12 cellular contexts compared by ENCODE assay signal in the genomic region with DNA sequence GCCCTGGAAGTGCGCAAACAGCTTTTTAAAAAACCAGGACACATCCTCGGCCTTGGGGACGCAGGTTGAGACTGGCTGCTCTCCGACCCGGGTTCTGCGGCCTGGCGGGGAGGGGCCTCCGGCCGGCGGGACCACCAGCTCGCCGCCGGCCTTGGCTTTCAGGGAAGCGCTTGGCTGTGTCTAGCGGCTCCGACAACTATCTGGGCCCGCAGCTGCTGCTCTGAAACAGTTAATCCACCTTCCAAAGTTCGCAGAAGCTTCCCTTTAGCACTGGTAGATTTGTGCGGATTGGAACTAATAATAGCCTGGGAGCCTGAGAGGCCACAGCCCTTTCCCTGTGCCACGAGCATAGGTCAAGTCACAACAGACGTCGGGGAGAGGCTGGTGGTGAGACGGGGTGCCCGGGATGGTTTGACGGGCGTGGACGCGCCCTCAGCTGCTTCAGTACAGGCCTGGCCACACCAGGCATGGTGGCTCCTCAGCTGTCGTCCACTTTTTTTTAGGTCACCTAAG. TPM values are rescaled to one million over a fixed set of nuclear protein-coding genes. Genes with fewer than 3 reads are reported as not detected.
A peak's percentile ranks its signal among the peaks of the same experiment; 100 is the strongest.
DNase-seq lines count a peak whose midpoint lies in the region; ATAC-seq and TF ChIP-seq lines count a peak whose summit lies in the region.
"Had no signal": no experiment of that assay in that cellular context is flagged by ENCODE, and none has a peak within 500 bp of the region (broad histone marks: within the 10 kb centered on the region; RNA-seq: fewer than 3 reads in every experiment).

No MANE protein-coding gene starts in this region.

- H3K9me2 ChIP-seq in DOHH2 (replicated peaks; ENCODE audit: control insufficient read depth, low read length) (no peaks in the 10 kb centered on the region), OCI-LY7 (ENCODE audit: insufficient read depth, low read length) (no peaks in the 10 kb centered on the region)

- no peak for ATAC-seq in HG03097 (IDR thresholded peaks at IDR 0.05; ENCODE audit: low FRiP score, unreplicated experiment)

- peak overlapping the region; percentile 96 for H3K4me2 ChIP-seq in DOHH2 (ENCODE audit: low read length)
- H3K4me2 ChIP-seq in OCI-LY7 (ENCODE audit: low read length): peak overlapping the region; percentile 78
- H3K4me2 ChIP-seq in neural progenitor cell: peak overlapping the region; percentile 96

- no peak for TF ChIP-seq POLR2A in esophagus squamous epithelium (IDR thresholded peaks at IDR 0.05)

- CTCF ChIA-PET in OCI-LY7 (lab: Charles Lee; ENCODE audit: unreplicated experiment): interaction anchor here (1.0 kb wide), 1 partner anchor 9 kb away, joined by 3 read pairs; no protein-coding TSS in a partner anchor

- H3K27me3 Mint-ChIP-seq in endodermal cell (ENCODE audit: insufficient read depth): peaks cover 58% of the 10 kb centered on the region
- H3K27me3 Mint-ChIP-seq in neural progenitor cell (ENCODE audit: insufficient read depth, low read depth): peaks cover 8% of the 10 kb centered on the region

- peak overlapping the region; percentile 98 for H3K27ac ChIP-seq in DOHH2 (ENCODE audit: low read depth, low read length)
- peak overlapping the region; percentile 99 for H3K27ac ChIP-seq in OCI-LY7 (ENCODE audit: low read depth, low read length, poor library complexity, severe bottlenecking)
- no peak overlapping the region for H3K27ac ChIP-seq in endodermal cell (ENCODE audit: low read depth, low read length)
- no peak overlapping the region for H3K27ac ChIP-seq in neural progenitor cell
- H3K27ac ChIP-seq in tibial artery: no peak overlapping the region
- no peak overlapping the region for H3K27ac ChIP-seq in esophagus squamous epithelium
- H3K27ac ChIP-seq: cardiac muscle cell had no signal

- H3K27me3 ChIP-seq in DOHH2 (ENCODE audit: control insufficient read depth, low read length) (no peaks in the 10 kb centered on the region), endodermal cell (ENCODE audit: control insufficient read depth, insufficient read depth, low read length, poor library complexity, severe bottlenecking) (peaks cover 50% of the 10 kb centered on the region), neural progenitor cell (peaks cover 24% of the 10 kb centered on the region), tibial artery (peaks cover 0 to 31% of the 10 kb centered on the region in 2 donors), esophagus squamous epithelium (peaks cover 0 to 19% (median 0%) of the 10 kb centered on the region in 4 donors)
- H3K27me3 ChIP-seq: MG63 had no signal

- peak overlapping the region; percentile 92 for H3K4me3 ChIP-seq in DOHH2 (ENCODE audit: low read length)
- peak overlapping the region; percentile 75 for H3K4me3 ChIP-seq in OCI-LY7 (ENCODE audit: low read depth, low read length, poor library complexity, severe bottlenecking)
- peak overlapping the region; percentile 77 for H3K4me3 ChIP-seq in endodermal cell (ENCODE audit: low read length)
- peak overlapping the region; percentile 94 for H3K4me3 ChIP-seq in neural progenitor cell
- H3K4me3 ChIP-seq in tibial artery: no peak overlapping the region
- no peak overlapping the region for H3K4me3 ChIP-seq in esophagus squamous epithelium
- H3K4me3 ChIP-seq: MG63 had no signal

- WGBS in endodermal cell (ENCODE audit: insufficient coverage in 1 of 2, insufficient read length in 1 of 2), 2 experiments: 50 to 84% methylated on average over 12 to 29 of the region's 29 CpGs
- WGBS in esophagus squamous epithelium, 2 donors: 72 to 78% methylated on average over 14 to 22 of the region's 29 CpGs

- peaks cover 93% of the 10 kb centered on the region for H3K79me2 ChIP-seq in DOHH2 (ENCODE audit: control insufficient read depth, low read length)
- peaks cover 91% of the 10 kb centered on the region for H3K79me2 ChIP-seq in OCI-LY7 (ENCODE audit: insufficient read depth, low read depth, low read length)
- H3K79me2 ChIP-seq in neural progenitor cell (ENCODE audit: low read depth): peaks cover 26% of the 10 kb centered on the region

- H3K4me1 ChIP-seq in DOHH2 (ENCODE audit: control insufficient read depth, low read length) (peaks cover 75% of the 10 kb centered on the region), OCI-LY7 (ENCODE audit: insufficient read depth, low read length, poor library complexity, severe bottlenecking) (peaks cover 69% of the 10 kb centered on the region), endodermal cell (ENCODE audit: control insufficient read depth, insufficient read depth, low read length) (no peaks in the 10 kb centered on the region), neural progenitor cell (peaks cover 31% of the 10 kb centered on the region), tibial artery (peaks cover 0 to 21% (median 10%) of the 10 kb centered on the region in 4 donors), esophagus squamous epithelium (peaks cover 7 to 44% (median 22%) of the 10 kb centered on the region in 3 donors)

- no peaks in the 10 kb centered on the region for H3K9me3 ChIP-seq in DOHH2 (ENCODE audit: control insufficient read depth, insufficient read depth, low read length)
- H3K9me3 ChIP-seq in OCI-LY7 (ENCODE audit: low read length): no peaks in the 10 kb centered on the region
- H3K9me3 ChIP-seq in endodermal cell (ENCODE audit: control insufficient read depth, low read length): no peaks in the 10 kb centered on the region
- H3K9me3 ChIP-seq in neural progenitor cell (ENCODE audit: low read depth): no peaks in the 10 kb centered on the region
- H3K9me3 ChIP-seq in tibial artery: no peaks in the 10 kb centered on the region
- H3K9me3 ChIP-seq in esophagus squamous epithelium: no peaks in the 10 kb centered on the region
- H3K9me3 ChIP-seq: MG63 had no signal

- intact Hi-C loops in OCI-LY7 (cut with micrococcal nuclease; ENCODE audit: unreplicated experiment) (loop anchor here (5.0 kb wide), 1 partner anchor 963 kb away; no protein-coding TSS in a partner anchor), tibial artery (cut with DNase I; ENCODE audit: low total_unique reads) (no loop called here), esophagus squamous epithelium (cut with DNase I) (no loop called here)

- peak; percentile 41 for DNase-seq in OCI-LY7 (ENCODE audit: low spot score)
- DNase-seq in endodermal cell: peak; percentile 74
- DNase-seq in neural progenitor cell (ENCODE audit: low spot score): peak; percentile 56
- no peak for DNase-seq in tibial artery
- no peak for DNase-seq in GM19238 (ENCODE audit: insufficient read length, low spot score)
- no peak for DNase-seq in esophagus squamous epithelium (lab: John Stamatoyannopoulos, UW)
- DNase-seq: GDM1; MG63; stimulated activated naive CD4-positive, alpha-beta T cell treated with Interleukin-2 at 50 U/mL for 16 hours had no signal

- H3K36me3 ChIP-seq in DOHH2 (ENCODE audit: control insufficient read depth, low read length) (peaks cover 81% of the 10 kb centered on the region), OCI-LY7 (ENCODE audit: insufficient read depth, low read length) (peaks cover 38% of the 10 kb centered on the region), endodermal cell (ENCODE audit: control insufficient read depth, insufficient read depth, low read length) (no peaks in the 10 kb centered on the region), neural progenitor cell (no peaks in the 10 kb centered on the region), tibial artery (no peaks in the 10 kb centered on the region), esophagus squamous epithelium (no peaks in the 10 kb centered on the region)
- H3K36me3 ChIP-seq: cardiac muscle cell, MG63 had no signal

- BruUV-seq in OCI-LY7 (replicated peaks; lab: Mats Ljungman, UMichigan): no TSS peak

- H3K9me3 Mint-ChIP-seq in endodermal cell (no peaks in the 10 kb centered on the region), neural progenitor cell (no peaks in the 10 kb centered on the region)

- no peak overlapping the region for H3K9ac ChIP-seq in endodermal cell (ENCODE audit: extremely low read depth, low read length, poor library complexity, severe bottlenecking)
- H3K9ac ChIP-seq in neural progenitor cell: no peak overlapping the region

- no peak overlapping the region for H3K27ac Mint-ChIP-seq in endodermal cell
- H3K27ac Mint-ChIP-seq in neural progenitor cell: no peak overlapping the region

- H3K4me3 Mint-ChIP-seq in endodermal cell (peak overlapping the region; percentile 70), neural progenitor cell (peak overlapping the region; percentile 87)

- H2AFZ ChIP-seq in OCI-LY7 (ENCODE audit: low read length) (no peak overlapping the region), neural progenitor cell (replicated peaks) (peak overlapping the region; percentile 71)

- H4K20me1 ChIP-seq in DOHH2 (ENCODE audit: control insufficient read depth, insufficient read depth, low read depth, low read length): peaks cover 8% of the 10 kb centered on the region; the same call in 1 of the 2 replicates
- H4K20me1 ChIP-seq in OCI-LY7 (ENCODE audit: insufficient read depth, low read length): peaks cover 5% of the 10 kb centered on the region; the same call in 1 of the 2 replicates
- H4K20me1 ChIP-seq in neural progenitor cell (ENCODE audit: low read depth): peaks cover 8% of the 10 kb centered on the region

- H3K36me3 Mint-ChIP-seq in endodermal cell (ENCODE audit: low read depth): no peaks in the 10 kb centered on the region
- H3K36me3 Mint-ChIP-seq in neural progenitor cell: no peaks in the 10 kb centered on the region

- POLR2A ChIA-PET in OCI-LY7 (lab: Charles Lee): interaction anchor here (0.6 to 4.1 kb wide), 10 partner anchors 9 to 1144 kb away, joined by 3 to 134 read pairs (median 10); a partner anchor contains a TSS

- H3F3A ChIP-seq in DOHH2 (ENCODE audit: control insufficient read depth, insufficient read depth): peaks cover 59% of the 10 kb centered on the region
- peaks cover 25% of the 10 kb centered on the region for H3F3A ChIP-seq in neural progenitor cell (ENCODE audit: low read depth)

- TF ChIP-seq CTCF in DOHH2 (IDR thresholded peaks at IDR 0.05; ENCODE audit: low read depth, low read length, poor library complexity, severe bottlenecking): no peak
- no peak for TF ChIP-seq CTCF in OCI-LY7 (conservative IDR thresholded peaks at IDR 0.05; ENCODE audit: low read length)
- TF ChIP-seq CTCF in endodermal cell (conservative IDR thresholded peaks at IDR 0.05): no peak
- TF ChIP-seq CTCF in neural progenitor cell (IDR thresholded peaks at IDR 0.05): no peak
- no peak for TF ChIP-seq CTCF in tibial artery (IDR thresholded peaks at IDR 0.05)
- TF ChIP-seq CTCF in esophagus squamous epithelium (IDR thresholded peaks at IDR 0.05): no peak

- H3K4me1 Mint-ChIP-seq in endodermal cell (peaks cover 10% of the 10 kb centered on the region), neural progenitor cell (peaks cover 24% of the 10 kb centered on the region)

RNA-seq across cellular contexts. Expression of a gene that starts 1.2 kb away (rescaled TPM):
- total RNA-seq in OCI-LY7 (2014; rRNA removed; shearing (Covaris generic)): 173 and 180 TPM in 2 replicates
- total RNA-seq in OCI-LY7 (2022) (301 and 313 TPM in 2 replicates), endodermal cell (10 to 100 TPM; 14.9 to 24.5 TPM), neural progenitor cell (ENCODE audit: low replicate concordance) (49.6 and 87.2 TPM in 2 replicates), esophagus squamous epithelium (10 to 100 TPM in 1 of 4 donors, 1 to 10 TPM in 3; 6.9 to 13.5 (median 7.5) TPM)
- 17.4 TPM for polyA plus RNA-seq in endodermal cell (2013, experiment 1 of 2)
- 15.2 TPM for polyA plus RNA-seq in endodermal cell (2013, experiment 2 of 2)

RNA-seq across cellular contexts. Expression of a gene that starts 50.1 kb away (rescaled TPM):
- 33.4 and 44.0 TPM in 2 replicates for total RNA-seq in OCI-LY7 (2014; rRNA removed; shearing (Covaris generic))
- total RNA-seq in OCI-LY7 (2022): 51.2 and 53.8 TPM in 2 replicates
- 10 to 100 TPM; 35.9 to 40.8 TPM for total RNA-seq in endodermal cell
- 56.9 TPM for polyA plus RNA-seq in endodermal cell (2013, experiment 1 of 2)
- 55.2 TPM for polyA plus RNA-seq in endodermal cell (2013, experiment 2 of 2)
- total RNA-seq in neural progenitor cell (ENCODE audit: low replicate concordance): 51.7 and 57.5 TPM in 2 replicates
- 10 to 100 TPM in 3 of 4 donors, 1 to 10 TPM in 1; 3.6 to 19.8 (median 15.5) TPM for total RNA-seq in esophagus squamous epithelium

Comparison
In these comparisons a context has a peak if more than half of its experiments do, and no peak if none do; other contexts are left out.
1. H3K27ac ChIP-seq: peak in DOHH2 (single experiment) and OCI-LY7 (single experiment); none in endodermal cell (single experiment), neural progenitor cell (single experiment), tibial artery (0 of 2) and esophagus squamous epithelium (0 of 4).
2. H3K4me3 ChIP-seq: peak in DOHH2 (single experiment), OCI-LY7 (single experiment), endodermal cell (single experiment) and neural progenitor cell (single experiment); none in tibial artery (0 of 2) and esophagus squamous epithelium (0 of 4).
3. DNase-seq: peak in OCI-LY7 (single experiment), endodermal cell (single experiment) and neural progenitor cell (single experiment); none in tibial artery (0 of 2), GM19238 (single experiment) and esophagus squamous epithelium (single experiment).
4. Peak in every context shown above with its lines, with median percentiles within 50 percentile points of each other: H3K4me2 ChIP-seq.